In genomic region chr5:51181495-51181894, GRCh38 we compare ENCODE assay signal across 26 cellular contexts.
A peak's percentile ranks its signal among the peaks of the same experiment; 100 is the strongest.
DNase-seq lines count a peak whose midpoint lies in the region; ATAC-seq and TF ChIP-seq lines count a peak whose summit lies in the region.
"Had no signal": no experiment of that assay in that cellular context is flagged by ENCODE, and none has a peak within 500 bp of the region (broad histone marks: within the 10 kb centered on the region; RNA-seq: fewer than 3 reads in every experiment).

No MANE protein-coding gene starts in this region.

- H3K27me3 Mint-ChIP-seq in progenitor cell of endocrine pancreas, result no peaks in the 10 kb centered on the region
- H3K27me3 Mint-ChIP-seq: CD4-positive, alpha-beta T cell had no signal

- ATAC-seq in GM18867 (IDR thresholded peaks at IDR 0.05; ENCODE audit: unreplicated experiment), result peak; percentile 54
- peak; percentile 45 for ATAC-seq in HG02610 (IDR thresholded peaks at IDR 0.05; ENCODE audit: unreplicated experiment)
- no peak for ATAC-seq in GM18517 (IDR thresholded peaks at IDR 0.05; ENCODE audit: unreplicated experiment)
- ATAC-seq: A549, GM23338, K562, Right ventricle myocardium inferior had no signal

- H3K9me3 ChIP-seq in vagina, result no peaks in the 10 kb centered on the region
- H3K9me3 ChIP-seq: A549; BLaER1 treated with 17β-estradiol and CSF1 and Interleukin-3, amounts not matched to agents 10 nM and 100 nM; SJCRH30 had no signal

- TF ChIP-seq CTCF in vagina (IDR thresholded peaks at IDR 0.05), result no peak
- TF ChIP-seq CTCF in progenitor cell of endocrine pancreas (IDR thresholded peaks at IDR 0.05; ENCODE audit: unreplicated experiment), result no peak

- DNase-seq in NCI-H69 (lab: John Stamatoyannopoulos, UW), result peak; percentile 87
- peak in 1 of 2 donors; percentile 84 for DNase-seq in vagina (ENCODE audit: extremely low spot score in 2 of 2)
- no peak for DNase-seq in hepatic stellate cell (ENCODE audit: low spot score)
- no peak for DNase-seq in progenitor cell of endocrine pancreas (ENCODE audit: low spot score, unreplicated experiment)
- DNase-seq: AML-193; CD4-positive, alpha-beta T cell; H9; Kasumi-1; NCI-H1105; NCI-H146; NCI-H1930; NCI-H345; NCI-H524; NCI-H774; NK-92 treated with Interleukin-12 subunit alpha and Interleukin-12 subunit beta, amount 100 ng/mL, for 24 hours; PC-9; SJCRH30; T-helper 2 cell had no signal

- TF ChIP-seq POLR2A in vagina (IDR thresholded peaks at IDR 0.05), result no peak

- H3K4me1 ChIP-seq in vagina, result no peaks in the 10 kb centered on the region
- H3K4me1 ChIP-seq: A549; BLaER1 treated with 17β-estradiol and CSF1 and Interleukin-3, amounts not matched to agents 10 nM and 100 nM had no signal

- no peak overlapping the region for H3K4me3 Mint-ChIP-seq in progenitor cell of endocrine pancreas (ENCODE audit: low read depth)
- H3K4me3 Mint-ChIP-seq: CD4-positive, alpha-beta T cell; GM23338; H9 had no signal

- H3K9me3 Mint-ChIP-seq in progenitor cell of endocrine pancreas (ENCODE audit: low read depth), result peaks cover 3% of the 10 kb centered on the region
- H3K9me3 Mint-ChIP-seq: GM23338, H9 had no signal

- no peaks in the 10 kb centered on the region for H3K27me3 ChIP-seq in vagina
- H3K27me3 ChIP-seq: BLaER1 treated with 17β-estradiol and CSF1 and Interleukin-3, amounts not matched to agents 10 nM and 100 nM; SJCRH30 had no signal

- H3K4me3 ChIP-seq in vagina, result no peak overlapping the region
- H3K4me3 ChIP-seq: A549; BLaER1 treated with 17β-estradiol and CSF1 and Interleukin-3, amounts not matched to agents 10 nM and 100 nM; GM23338; K562; PC-9; SJCRH30 had no signal

- no peak overlapping the region for H3K27ac Mint-ChIP-seq in progenitor cell of endocrine pancreas
- H3K27ac Mint-ChIP-seq: CD4-positive, alpha-beta T cell; GM23338; H9 had no signal

- H3K36me3 Mint-ChIP-seq in progenitor cell of endocrine pancreas (ENCODE audit: insufficient read depth), result no peaks in the 10 kb centered on the region

- H3K4me1 Mint-ChIP-seq in progenitor cell of endocrine pancreas (ENCODE audit: low read depth), result peaks cover 15% of the 10 kb centered on the region

- intact Hi-C loops in vagina (cut with DNase I), result no loop called here

- no peaks in the 10 kb centered on the region for H3K36me3 ChIP-seq in vagina
- H3K36me3 ChIP-seq: BLaER1 treated with 17β-estradiol and CSF1 and Interleukin-3, amounts not matched to agents 10 nM and 100 nM; SJCRH30 had no signal

- peak overlapping the region; percentile 22 for H3K27ac ChIP-seq in vagina
- H3K27ac ChIP-seq: A549; BLaER1 treated with 17β-estradiol and CSF1 and Interleukin-3, amounts not matched to agents 10 nM and 100 nM; PC-9; SJCRH30 had no signal
